ENCODE assay signal across 29 cellular contexts in genomic region chr7:67890316-67890715, GRCh38.
"Had no signal": no experiment of that assay in that cellular context is flagged by ENCODE, and none has a peak within 500 bp of the region (broad histone marks: within the 10 kb centered on the region; RNA-seq: fewer than 3 reads in every experiment).

No MANE protein-coding gene starts in this region.

- H3K27ac ChIP-seq: stomach, suprapubic skin, testis, thoracic aorta, thyroid gland, tibial artery, tibial nerve, transverse colon, upper lobe of left lung, upper lobe of right lung, uterus, vagina had no signal

- H3K36me3 Mint-ChIP-seq: stimulated activated effector memory CD8-positive, alpha-beta T cell treated with anti-CD3 and anti-CD28 coated beads, Interleukin-12 subunit alpha, Interleukin-12 subunit beta, amount 100 ng/mL, for 72 hours; stimulated activated memory B cell treated with anti-CD40 and anti-IgM and Interleukin-4, amounts not matched to agents 10 μg/mL and 1 μg/mL and 100 μg/mL, for 72 hours; type B pancreatic cell had no signal

- H3K9me3 ChIP-seq: suprapubic skin, testis, thoracic aorta, thyroid gland, upper lobe of right lung, uterus, vagina had no signal

- H3K4me3 Mint-ChIP-seq: stimulated activated effector memory CD8-positive, alpha-beta T cell treated with anti-CD3 and anti-CD28 coated beads, Interleukin-12 subunit alpha, Interleukin-12 subunit beta, amount 100 ng/mL, for 72 hours; stimulated activated memory B cell treated with anti-CD40 and anti-IgM and Interleukin-4, amounts not matched to agents 10 μg/mL and 1 μg/mL and 100 μg/mL, for 72 hours; stimulated activated naive B cell treated with anti-CD40 and anti-IgM and Interleukin-4, amounts not matched to agents 10 μg/mL and 1 μg/mL and 100 μg/mL, for 72 hours; stimulated activated naive CD8-positive, alpha-beta T cell treated with anti-CD3 and anti-CD28 coated beads, Interleukin-15, amount 100 ng/mL, for 72 hours; stimulated activated naive CD8-positive, alpha-beta T cell treated with anti-CD3 and anti-CD28 coated beads, Interleukin-15, Interleukin-2, amounts not matched to agents 100 ng/mL and 50 ng/mL, for 24 hours; type B pancreatic cell had no signal

- H3K27ac Mint-ChIP-seq: stimulated activated effector memory CD8-positive, alpha-beta T cell treated with anti-CD3 and anti-CD28 coated beads, Interleukin-12 subunit alpha, Interleukin-12 subunit beta, amount 100 ng/mL, for 72 hours; stimulated activated memory B cell treated with anti-CD40 and anti-IgM and Interleukin-4, amounts not matched to agents 10 μg/mL and 1 μg/mL and 100 μg/mL, for 72 hours; stimulated activated naive B cell treated with anti-CD40 and anti-IgM and Interleukin-4, amounts not matched to agents 10 μg/mL and 1 μg/mL and 100 μg/mL, for 72 hours; stimulated activated naive CD8-positive, alpha-beta T cell treated with anti-CD3 and anti-CD28 coated beads, Interleukin-15, amount 100 ng/mL, for 72 hours; stimulated activated naive CD8-positive, alpha-beta T cell treated with anti-CD3 and anti-CD28 coated beads, Interleukin-15, Interleukin-2, amounts not matched to agents 100 ng/mL and 50 ng/mL, for 24 hours; type B pancreatic cell had no signal

- FAIRE-seq: urothelium cell line had no signal

- H3K4me3 ChIP-seq: stomach, suprapubic skin, testis, thoracic aorta, thyroid gland, tibial artery, tibial nerve, transverse colon, upper lobe of left lung, upper lobe of right lung, uterus, vagina had no signal

- H3K4me1 Mint-ChIP-seq: stimulated activated effector memory CD8-positive, alpha-beta T cell treated with anti-CD3 and anti-CD28 coated beads, Interleukin-12 subunit alpha, Interleukin-12 subunit beta, amount 100 ng/mL, for 72 hours; stimulated activated memory B cell treated with anti-CD40 and anti-IgM and Interleukin-4, amounts not matched to agents 10 μg/mL and 1 μg/mL and 100 μg/mL, for 72 hours; stimulated activated naive B cell treated with anti-CD40 and anti-IgM and Interleukin-4, amounts not matched to agents 10 μg/mL and 1 μg/mL and 100 μg/mL, for 72 hours; stimulated activated naive CD8-positive, alpha-beta T cell treated with anti-CD3 and anti-CD28 coated beads, Interleukin-15, amount 100 ng/mL, for 72 hours had no signal

- DNase-seq: stimulated activated CD4-positive, alpha-beta T cell treated with anti-CD3 and anti-CD28 coated beads, Interleukin-2, amount 100 ng/mL, for 48 hours; stimulated activated CD4-positive, alpha-beta T cell treated with anti-CD3 and anti-CD28 coated beads, Interleukin-4, amount 100 ng/mL, for 1 hour; stimulated activated CD4-positive, alpha-beta T cell treated with anti-CD3 and anti-CD28 coated beads, Interleukin-4, amount 100 ng/mL, for 24 hours; stimulated activated CD4-positive, alpha-beta T cell treated with anti-CD3 and anti-CD28 coated beads, Interleukin-4, amount 100 ng/mL, for 4 hours; stimulated activated CD8-positive, alpha-beta memory T cell treated with anti-CD3 and anti-CD28 coated beads, Interleukin-4, amount 100 ng/mL, for 48 hours; stimulated activated naive B cell treated with anti-CD40 and anti-IgM and Interleukin-4, amounts not matched to agents 10 μg/mL and 1 μg/mL and 100 μg/mL, for 72 hours; stimulated activated naive CD4-positive, alpha-beta T cell; stimulated activated naive CD4-positive, alpha-beta T cell treated with Interleukin-2 at 50 U/mL for 16 hours; stimulated activated naive CD8-positive, alpha-beta T cell treated with anti-CD3 and anti-CD28 coated beads, Interleukin-15, amount 100 ng/mL, for 72 hours; stimulated activated naive CD8-positive, alpha-beta T cell treated with anti-CD3 and anti-CD28 coated beads, Interleukin-15, Interleukin-2, amounts not matched to agents 100 U/mL and 50 U/mL, for 24 hours; stomach; substantia nigra; testis; thyroid gland; tibial artery; transverse colon; trophoblast cell; upper lobe of right lung; uterus had no signal

- H3K27me3 Mint-ChIP-seq: stimulated activated memory B cell treated with anti-CD40 and anti-IgM and Interleukin-4, amounts not matched to agents 10 μg/mL and 1 μg/mL and 100 μg/mL, for 72 hours; stimulated activated naive B cell treated with anti-CD40 and anti-IgM and Interleukin-4, amounts not matched to agents 10 μg/mL and 1 μg/mL and 100 μg/mL, for 72 hours; stimulated activated naive CD8-positive, alpha-beta T cell treated with anti-CD3 and anti-CD28 coated beads, Interleukin-15, amount 100 ng/mL, for 72 hours; stimulated activated naive CD8-positive, alpha-beta T cell treated with anti-CD3 and anti-CD28 coated beads, Interleukin-15, Interleukin-2, amounts not matched to agents 100 ng/mL and 50 ng/mL, for 24 hours had no signal

- ATAC-seq: stimulated activated effector memory CD8-positive, alpha-beta T cell treated with anti-CD3 and anti-CD28 coated beads, Interleukin-12 subunit alpha, Interleukin-12 subunit beta, amount 100 ng/mL, for 72 hours; stimulated activated memory B cell treated with anti-CD40 and anti-IgM and Interleukin-4, amounts not matched to agents 10 μg/mL and 1 μg/mL and 100 μg/mL, for 72 hours; stimulated activated naive B cell treated with anti-CD40 and anti-IgM and Interleukin-4, amounts not matched to agents 10 μg/mL and 1 μg/mL and 100 μg/mL, for 72 hours; stimulated activated naive CD8-positive, alpha-beta T cell treated with anti-CD3 and anti-CD28 coated beads, Interleukin-15, amount 100 ng/mL, for 72 hours; stimulated activated naive CD8-positive, alpha-beta T cell treated with anti-CD3 and anti-CD28 coated beads, Interleukin-15, Interleukin-2, amounts not matched to agents 100 U/mL and 50 U/mL, for 24 hours; upper lobe of right lung had no signal

- H3K36me3 ChIP-seq: stomach, suprapubic skin, thoracic aorta, thyroid gland, tibial artery, tibial nerve, transverse colon, upper lobe of left lung, upper lobe of right lung, uterus, vagina had no signal

- H3K4me1 ChIP-seq: stomach, suprapubic skin, testis, thyroid gland, tibial artery, tibial nerve, transverse colon, upper lobe of left lung, upper lobe of right lung, uterus, vagina had no signal

- H3K27me3 ChIP-seq: stomach, suprapubic skin, testis, thyroid gland, tibial artery, tibial nerve, transverse colon, upper lobe of left lung, upper lobe of right lung, uterus, vagina had no signal
